ENCODE assay signal across 9 cellular contexts in genomic region chrX:39759526-39760224, GRCh38.
DNase-seq lines count a peak whose midpoint lies in the region; ATAC-seq and TF ChIP-seq lines count a peak whose summit lies in the region.
"Had no signal": no experiment of that assay in that cellular context is flagged by ENCODE, and none has a peak within 500 bp of the region (broad histone marks: within the 10 kb centered on the region; RNA-seq: fewer than 3 reads in every experiment).

No MANE protein-coding gene starts in this region.

- no peak for ATAC-seq in GM19351 (IDR thresholded peaks at IDR 0.05; ENCODE audit: unreplicated experiment)

- DNase-seq in ELR (ENCODE audit: low read depth) (peak; percentile 42), RPMI8226 (peak; percentile 20), fibroblast of villous mesenchyme (ENCODE audit: low read depth) (peak; percentile 63), prostate gland (ENCODE audit: low spot score) (peak; percentile 44), SHP77 treated with DMSO at 0.1 percent for 48 hours (lab: John Stamatoyannopoulos, UW) (no peak), G401 (ENCODE audit: low spot score) (no peak)
- DNase-seq in CD4-positive, alpha-beta memory T cell: no peak
- DNase-seq: occipital lobe had no signal

- CTCF ChIA-PET in CD4-positive, alpha-beta memory T cell (lab: Charles Lee; ENCODE audit: partially characterized antibody): no interaction called here

- no peak for TF ChIP-seq POLR2A in prostate gland (IDR thresholded peaks at IDR 0.05)

- WGBS in prostate gland: 18% methylated on average over 9 of the region's 15 CpGs

- H3K4me1 ChIP-seq in prostate gland (replicated peaks): no peaks in the 10 kb centered on the region
- no peaks in the 10 kb centered on the region for H3K4me1 ChIP-seq in CD4-positive, alpha-beta memory T cell (ENCODE audit: insufficient read depth, low read length)

- POLR2A ChIA-PET in CD4-positive, alpha-beta memory T cell (lab: Charles Lee; ENCODE audit: partially characterized antibody): no interaction called here

- no peak overlapping the region for H3K4me3 ChIP-seq in fibroblast of villous mesenchyme (ENCODE audit: low read depth, low read length)
- H3K4me3 ChIP-seq in prostate gland: no peak overlapping the region
- no peak overlapping the region for H3K4me3 ChIP-seq in CD4-positive, alpha-beta memory T cell (ENCODE audit: low read length in 2 of 2)

- TF ChIP-seq CTCF in fibroblast of villous mesenchyme (IDR thresholded peaks at IDR 0.05; ENCODE audit: insufficient read depth, low read depth, low read length) (no peak), prostate gland (IDR thresholded peaks at IDR 0.05) (no peak)

- H3K4me1 Mint-ChIP-seq in CD4-positive, alpha-beta memory T cell: peaks cover 0 to 4% (median 2%) of the 10 kb centered on the region in 4 donors

- H3K9me3 Mint-ChIP-seq in CD4-positive, alpha-beta memory T cell: no peaks in the 10 kb centered on the region

- in situ Hi-C loops in G401 (cut with HindIII; ENCODE audit: low sequenced_read_pairs): no loop called here

- H3K27me3 ChIP-seq in prostate gland (replicated peaks; ENCODE audit: insufficient read depth): no peaks in the 10 kb centered on the region
- H3K27me3 ChIP-seq in CD4-positive, alpha-beta memory T cell (ENCODE audit: insufficient read depth, low read length): no peaks in the 10 kb centered on the region

- no peaks in the 10 kb centered on the region for H3K36me3 Mint-ChIP-seq in CD4-positive, alpha-beta memory T cell

- no peaks in the 10 kb centered on the region for H3K9me3 ChIP-seq in prostate gland
- H3K9me3 ChIP-seq in CD4-positive, alpha-beta memory T cell (ENCODE audit: control insufficient read depth in 1 of 2, low read length in 2 of 2): no peaks in the 10 kb centered on the region

- peak overlapping the region; percentile 46 to 61 for H3K27ac ChIP-seq in prostate gland
- H3K27ac ChIP-seq in CD4-positive, alpha-beta memory T cell (ENCODE audit: low read depth, low read length): no peak overlapping the region

- H3K4me3 Mint-ChIP-seq in CD4-positive, alpha-beta memory T cell: no peak overlapping the region

- intact Hi-C loops in prostate gland (cut with DNase I): loop anchor here (10.0 kb wide), 1 partner anchor 55 kb away; no protein-coding TSS in a partner anchor
- intact Hi-C loops in CD4-positive, alpha-beta memory T cell (cut with micrococcal nuclease): no loop called here

- no peaks in the 10 kb centered on the region for H3K36me3 ChIP-seq in prostate gland
- H3K36me3 ChIP-seq in CD4-positive, alpha-beta memory T cell (ENCODE audit: insufficient read depth, low read length): no peaks in the 10 kb centered on the region

- no peaks in the 10 kb centered on the region for H3K27me3 Mint-ChIP-seq in CD4-positive, alpha-beta memory T cell

- no peak overlapping the region for H3K27ac Mint-ChIP-seq in CD4-positive, alpha-beta memory T cell

Comparison
In these comparisons a context has a peak if more than half of its experiments do, and no peak if none do; other contexts are left out.
1. DNase-seq: peak in ELR (single experiment), RPMI8226 (single experiment), fibroblast of villous mesenchyme (single experiment) and prostate gland (single experiment); none in SHP77 treated with DMSO at 0.1 percent for 48 hours (single experiment), CD4-positive, alpha-beta memory T cell (0 of 5) and G401 (single experiment).